In genomic region chr17:81274471-81274855, GRCh38 we compare ENCODE assay signal across 9 cellular contexts.
"Had no signal": no experiment of that assay in that cellular context is flagged by ENCODE, and none has a peak within 500 bp of the region (broad histone marks: within the 10 kb centered on the region; RNA-seq: fewer than 3 reads in every experiment).

No MANE protein-coding gene starts in this region.

- ATAC-seq: HepG2 had no signal

- H3K4me3 ChIP-seq: GM23248 had no signal

- FAIRE-seq: H54, HepG2 had no signal

- H2AFZ ChIP-seq: GM23248 had no signal

- H3K27ac ChIP-seq: GM23248, HL-60 had no signal

- H3K9ac ChIP-seq: GM23248 had no signal

- DNase-seq: GM23248, GOT3, H9, HCEC 1CT, HFFc6, KBM-7 had no signal
